In the genomic region with DNA sequence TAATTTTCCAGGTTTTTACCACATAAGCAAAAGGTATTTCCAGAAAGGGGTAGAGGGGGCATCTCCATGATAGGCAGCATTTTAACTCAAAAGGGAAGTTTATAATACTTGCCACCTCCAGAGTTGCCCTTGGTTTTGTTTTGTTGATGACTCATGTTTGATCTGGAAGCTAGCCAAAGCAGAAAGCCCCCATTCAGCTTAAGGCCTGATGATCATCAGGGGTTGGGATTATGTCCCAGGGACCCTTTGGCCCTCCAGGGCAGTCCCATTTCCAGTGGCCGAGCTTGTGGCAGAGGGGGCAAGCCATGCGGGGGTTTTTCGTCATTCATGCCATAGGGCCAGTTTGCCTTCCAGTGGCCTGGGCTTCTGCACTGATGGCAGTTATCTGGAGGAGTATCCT, we compare ENCODE assay signal across 20 cellular contexts. TPM values are rescaled to one million over a fixed set of nuclear protein-coding genes. Genes with fewer than 3 reads are reported as not detected.
DNase-seq lines count a peak whose midpoint lies in the region; ATAC-seq, FAIRE-seq and TF ChIP-seq lines count a peak whose summit lies in the region.
"Had no signal": no experiment of that assay in that cellular context is flagged by ENCODE, and none has a peak within 500 bp of the region (broad histone marks: within the 10 kb centered on the region; RNA-seq: fewer than 3 reads in every experiment).

No MANE protein-coding gene starts in this region.

- H3K9me3 ChIP-seq in HCT116 (ENCODE audit: control insufficient read depth in 1 of 2, insufficient read depth in 1 of 2, low read depth in 1 of 2, low read length in 2 of 2) (no peaks in the 10 kb centered on the region), endothelial cell of umbilical vein (replicated peaks; ENCODE audit: control insufficient read depth, insufficient read depth, low read length) (no peaks in the 10 kb centered on the region)
- H3K9me3 ChIP-seq: gastrocnemius medialis had no signal

- H3K27ac ChIP-seq in HCT116 (ENCODE audit: low read depth, low read length), result peak overlapping the region; percentile 7; the same call in 1 of the 2 replicates
- no peak overlapping the region for H3K27ac ChIP-seq in endothelial cell of umbilical vein (ENCODE audit: insufficient read depth, low read depth, low read length)
- H3K27ac ChIP-seq: gastrocnemius medialis, GM23248, SK-N-MC had no signal

- H3K27me3 Mint-ChIP-seq in natural killer cell (ENCODE audit: low read depth in 2 of 2), result no peaks in the 10 kb centered on the region

- H3K4me3 ChIP-seq in HCT116 (replicated peaks in 1 of 2; ENCODE audit: low read depth in 1 of 2, low read length in 2 of 2) (no peak overlapping the region), endothelial cell of umbilical vein (replicated peaks in 1 of 3; ENCODE audit: insufficient read depth in 1 of 3, low read depth in 1 of 3, low read length in 3 of 3) (no peak overlapping the region)
- H3K4me3 ChIP-seq: gastrocnemius medialis, GM23248, lung, SK-N-MC had no signal

- POLR2A ChIA-PET in HCT116 (lab: Charles Lee), result no interaction called here
- POLR2A ChIA-PET in endothelial cell of umbilical vein (lab: Charles Lee), result no interaction called here

- TF ChIP-seq CTCF in HCT116 (IDR thresholded peaks at IDR 0.05 in 2 of 3, conservative IDR thresholded peaks at IDR 0.05 in 1 of 3; ENCODE audit: borderline replicate concordance in 1 of 3, insufficient read depth in 1 of 3, low read depth in 2 of 3, low read length in 2 of 3), result no peak
- TF ChIP-seq CTCF in endothelial cell of umbilical vein (IDR thresholded peaks at IDR 0.05; ENCODE audit: extremely low read depth in 1 of 2, insufficient read depth in 1 of 2, low read depth in 1 of 2, low read length in 2 of 2), result no peak
- TF ChIP-seq CTCF in natural killer cell (IDR thresholded peaks at IDR 0.05), result no peak

- H3K79me2 ChIP-seq in HCT116 (ENCODE audit: insufficient read depth, low read length), result peaks cover 10% of the 10 kb centered on the region
- peaks cover 4% of the 10 kb centered on the region for H3K79me2 ChIP-seq in endothelial cell of umbilical vein (ENCODE audit: control insufficient read depth, insufficient read depth, low read length)

- TF ChIP-seq POLR2A in HCT116 (IDR thresholded peaks at IDR 0.05; ENCODE audit: borderline replicate concordance, extremely low read depth, insufficient read depth, insufficient read length) (no peak), endothelial cell of umbilical vein (IDR thresholded peaks at IDR 0.05; ENCODE audit: low read depth, low read length) (no peak)

- dilution Hi-C loops in endothelial cell of umbilical vein (cut with MboI; ENCODE audit: extremely low pct_ligation_motif_present, low sequenced_read_pairs), result no loop called here

- FAIRE-seq in endothelial cell of umbilical vein (lab: Jason Lieb, UNC), result peak; percentile 79
- FAIRE-seq: TTC549 had no signal

- DNase-seq in COLO668 (lab: John Stamatoyannopoulos, UW; ENCODE audit: unreplicated experiment), result peak; percentile 6
- DNase-seq in HCT116 (ENCODE audit: low read depth, low spot score), result no peak
- DNase-seq in NCI-H69 (lab: John Stamatoyannopoulos, UW), result peak; percentile 53
- peak; percentile 75 for DNase-seq in endothelial cell of umbilical vein (ENCODE audit: low read depth, low spot score)
- DNase-seq in natural killer cell, result no peak
- no peak for DNase-seq in occipital lobe (lab: John Stamatoyannopoulos, UW)
- no peak for DNase-seq in RKO (ENCODE audit: low spot score)
- DNase-seq: activated CD4-positive, alpha-beta T cell treated with anti-CD3 and anti-CD28 coated beads, Interleukin-2, amount 50 U/mL, for 4 hours; activated naive CD4-positive, alpha-beta T cell treated with Interleukin-2 at 50 U/mL for 16 hours; activated T-cell treated with anti-CD3 and anti-CD28 coated beads for 4 hours; AML-193; aorta; gastrocnemius medialis; GM23248; KG1; naive B cell; NCI-H226 had no signal

- peaks cover 33 to 60% of the 10 kb centered on the region in 2 experiments for H3K4me1 ChIP-seq in HCT116 (ENCODE audit: control insufficient read depth in 1 of 2, insufficient read depth in 2 of 2, low read length in 2 of 2)
- H3K4me1 ChIP-seq in endothelial cell of umbilical vein (ENCODE audit: control insufficient read depth, extremely low read depth, insufficient read depth, low read length), result peaks cover 14% of the 10 kb centered on the region
- H3K4me1 ChIP-seq: gastrocnemius medialis had no signal

- no peaks in the 10 kb centered on the region for H3K9me2 ChIP-seq in HCT116 (ENCODE audit: insufficient read depth)

- H3K9me3 Mint-ChIP-seq in natural killer cell, result no peaks in the 10 kb centered on the region
- H3K9me3 Mint-ChIP-seq: naive B cell had no signal

- RAD21 ChIA-PET in HCT116 (lab: Charles Lee; ENCODE audit: low non-redundant PET in 1 of 2, low total read pairs in 2 of 2, uncharacterized antibody in 2 of 2, unreplicated experiment in 2 of 2), result no interaction called here

- no peak for ATAC-seq in HCT116
- ATAC-seq in natural killer cell, result no peak
- ATAC-seq: gastrocnemius medialis had no signal

- H3K4me3 Mint-ChIP-seq in natural killer cell, result no peak overlapping the region
- H3K4me3 Mint-ChIP-seq: naive B cell had no signal

- CTCF ChIA-PET in HCT116 (lab: Charles Lee), result no interaction called here
- CTCF ChIA-PET in endothelial cell of umbilical vein (lab: Charles Lee), result interaction anchor here (0.9 to 1.0 kb wide), 2 partner anchors 97 to 107 kb away, joined by 3 to 4 read pairs; no protein-coding TSS in a partner anchor

- no peaks in the 10 kb centered on the region for H3K9me1 ChIP-seq in endothelial cell of umbilical vein (replicated peaks; ENCODE audit: control insufficient read depth, extremely low read depth, insufficient read depth, low read length)

- no peak overlapping the region for H2AFZ ChIP-seq in HCT116 (ENCODE audit: low read depth, low read length, poor library complexity, severe bottlenecking)
- no peak overlapping the region for H2AFZ ChIP-seq in endothelial cell of umbilical vein (ENCODE audit: low read depth, low read length)
- H2AFZ ChIP-seq: GM23248 had no signal

- peak overlapping the region; percentile 51 for H3K4me2 ChIP-seq in HCT116 (ENCODE audit: low read length)
- peak overlapping the region; percentile 8 for H3K4me2 ChIP-seq in endothelial cell of umbilical vein (ENCODE audit: insufficient read depth, low read length)

- BruUV-seq in HCT116 (replicated peaks; lab: Mats Ljungman, UMichigan), result no TSS peak
- BruUV-seq in endothelial cell of umbilical vein (replicated peaks; lab: Mats Ljungman, UMichigan), result no TSS peak

- intact Hi-C loops in HCT116 (cut with micrococcal nuclease) (no loop called here), endothelial cell of umbilical vein (cut with micrococcal nuclease) (loop anchor here (10.0 kb wide), 1 partner anchor 224 kb away; a partner anchor contains a TSS), natural killer cell (cut with micrococcal nuclease) (no loop called here)

- no peak overlapping the region for H3K27ac Mint-ChIP-seq in natural killer cell

- no peaks in the 10 kb centered on the region for H3K36me3 ChIP-seq in HCT116 (ENCODE audit: control insufficient read depth in 1 of 2, insufficient read depth in 2 of 2, low read length in 2 of 2)
- H3K36me3 ChIP-seq in endothelial cell of umbilical vein (ENCODE audit: control insufficient read depth in 2 of 2, extremely low read depth in 1 of 2, insufficient read depth in 2 of 2, low read length in 2 of 2), result no peaks in the 10 kb centered on the region
- H3K36me3 ChIP-seq: gastrocnemius medialis had no signal

- H3K4me1 Mint-ChIP-seq in natural killer cell, result peaks cover 7 to 13% of the 10 kb centered on the region in 2 donors

- H3K9ac ChIP-seq in HCT116 (ENCODE audit: low read length) (no peak overlapping the region), endothelial cell of umbilical vein (replicated peaks; ENCODE audit: extremely low read depth, insufficient read depth, low read length) (no peak overlapping the region)
- H3K9ac ChIP-seq: GM23248 had no signal

- TF ChIP-seq RAD21 in HCT116 (IDR thresholded peaks at IDR 0.05; ENCODE audit: low read depth), result no peak

- H3K27me3 ChIP-seq in HCT116 (ENCODE audit: insufficient read depth, low read length) (no peaks in the 10 kb centered on the region), endothelial cell of umbilical vein (ENCODE audit: control insufficient read depth in 2 of 2, insufficient read depth in 2 of 2, low read length in 2 of 2) (no peaks in the 10 kb centered on the region)
- H3K27me3 ChIP-seq: gastrocnemius medialis had no signal

- no peaks in the 10 kb centered on the region for H4K20me1 ChIP-seq in HCT116 (ENCODE audit: insufficient read depth)
- H4K20me1 ChIP-seq in endothelial cell of umbilical vein (replicated peaks; ENCODE audit: control insufficient read depth, extremely low read depth, insufficient read depth, low read length), result no peaks in the 10 kb centered on the region

- no peaks in the 10 kb centered on the region for H3K36me3 Mint-ChIP-seq in natural killer cell
- H3K36me3 Mint-ChIP-seq: naive B cell had no signal

TF ChIP-seq in HCT116, 20 proteins besides CTCF, POLR2A, EP300 and RAD21 (continues in another document):
- TF ChIP-seq SIN3A (IDR thresholded peaks at IDR 0.05; ENCODE audit: low read depth) (no peak), SRF (IDR thresholded peaks at IDR 0.05; ENCODE audit: low read depth) (no peak)

TF ChIP-seq in endothelial cell of umbilical vein, 7 proteins besides CTCF, POLR2A, EP300 and RAD21:
- TF ChIP-seq EZH2 (IDR thresholded peaks at IDR 0.05; ENCODE audit: borderline replicate concordance, low read depth, low read length, severe bottlenecking) (no peak), JUN (IDR thresholded peaks at IDR 0.05; ENCODE audit: borderline replicate concordance, insufficient read depth, insufficient read length, low read depth) (peak; percentile 54), MYC (IDR thresholded peaks at IDR 0.05; ENCODE audit: low read depth, low read length) (no peak), FOS (IDR thresholded peaks at IDR 0.05; ENCODE audit: borderline replicate concordance, insufficient read depth, low read length) (peak; percentile 52), GATA2 (IDR thresholded peaks at IDR 0.05; ENCODE audit: insufficient read depth, insufficient read length, low read depth, low read length) (no peak)

RNA-seq across cellular contexts. Expression of a gene that starts 4.3 kb away (rescaled TPM):
- total RNA-seq in HCT116 (2021; ENCODE audit: unreplicated experiment) (95.8 TPM), endothelial cell of umbilical vein (23.9 and 26.4 TPM in 2 replicates), natural killer cell (10 to 100 TPM; 46.8 to 56.7 (median 55.0) TPM), occipital lobe (4.8 TPM)
- polyA plus RNA-seq in HCT116 (2012), result 66.0 and 94.2 TPM in 2 replicates
- polyA plus RNA-seq in endothelial cell of umbilical vein, result 8.1 and 11.8 TPM in 2 replicates
- 12.1 and 13.7 TPM in 2 replicates for polyA plus RNA-seq in endothelial cell of umbilical vein (2011; cell fraction: cytosol; rRNA removed)
- polyA plus RNA-seq in endothelial cell of umbilical vein (2011; cell fraction: nucleus; rRNA removed), result 59.9 and 63.7 TPM in 2 replicates
- polyA plus RNA-seq in endothelial cell of umbilical vein (2012), result 19.9 and 26.5 TPM in 2 replicates
- polyA minus RNA-seq in endothelial cell of umbilical vein, result 16.0 and 20.5 TPM in 2 replicates
- polyA minus RNA-seq in endothelial cell of umbilical vein (2011; cell fraction: cytosol; rRNA and poly(A)+ RNA removed), result 27.3 TPM
- polyA minus RNA-seq in endothelial cell of umbilical vein (2011; cell fraction: nucleus; rRNA and poly(A)+ RNA removed), result 14.3 and 19.2 TPM in 2 replicates

Comparison
In these comparisons a context has a peak if more than half of its experiments do, and no peak if none do; other contexts are left out.
1. DNase-seq: peak in COLO668 (single experiment), NCI-H69 (single experiment) and endothelial cell of umbilical vein (single experiment); none in HCT116 (single experiment), natural killer cell (single experiment), occipital lobe (single experiment) and RKO (single experiment).